In genomic region chr6:5120011-5120410, GRCh38 we compare ENCODE assay signal across 26 cellular contexts.
"Had no signal": no experiment of that assay in that cellular context is flagged by ENCODE, and none has a peak within 500 bp of the region (broad histone marks: within the 10 kb centered on the region; RNA-seq: fewer than 3 reads in every experiment).

No MANE protein-coding gene starts in this region.

- H3K4me1 ChIP-seq: suprapubic skin, testis, thyroid gland, tibial artery, tibial nerve, transverse colon, upper lobe of left lung, upper lobe of right lung, uterus, vagina had no signal

- H3K27me3 ChIP-seq: suprapubic skin, testis, thyroid gland, tibial artery, tibial nerve, transverse colon, upper lobe of left lung, upper lobe of right lung, uterus, vagina had no signal

- H3K36me3 ChIP-seq: suprapubic skin, thoracic aorta, thyroid gland, tibial artery, tibial nerve, transverse colon, upper lobe of left lung, upper lobe of right lung, uterus, vagina had no signal

- ATAC-seq: stimulated activated effector memory CD8-positive, alpha-beta T cell treated with anti-CD3 and anti-CD28 coated beads, Interleukin-12 subunit alpha, Interleukin-12 subunit beta, amount 100 ng/mL, for 72 hours; stimulated activated memory B cell treated with anti-CD40 and anti-IgM and Interleukin-4, amounts not matched to agents 10 μg/mL and 1 μg/mL and 100 μg/mL, for 72 hours; stimulated activated naive B cell treated with anti-CD40 and anti-IgM and Interleukin-4, amounts not matched to agents 10 μg/mL and 1 μg/mL and 100 μg/mL, for 72 hours; stimulated activated naive CD8-positive, alpha-beta T cell treated with anti-CD3 and anti-CD28 coated beads, Interleukin-15, amount 100 ng/mL, for 72 hours; stimulated activated naive CD8-positive, alpha-beta T cell treated with anti-CD3 and anti-CD28 coated beads, Interleukin-15, Interleukin-2, amounts not matched to agents 100 U/mL and 50 U/mL, for 24 hours; upper lobe of right lung had no signal

- H3K9me3 ChIP-seq: suprapubic skin, testis, thoracic aorta, thyroid gland, tibial artery, tibial nerve, transverse colon, upper lobe of left lung, upper lobe of right lung, uterus, vagina had no signal

- FAIRE-seq: urothelium cell line had no signal

- DNase-seq: stimulated activated CD4-positive, alpha-beta T cell treated with anti-CD3 and anti-CD28 coated beads, Interleukin-2, amount 100 ng/mL, for 48 hours; stimulated activated CD4-positive, alpha-beta T cell treated with anti-CD3 and anti-CD28 coated beads, Interleukin-4, amount 100 ng/mL, for 1 hour; stimulated activated CD4-positive, alpha-beta T cell treated with anti-CD3 and anti-CD28 coated beads, Interleukin-4, amount 100 ng/mL, for 24 hours; stimulated activated CD4-positive, alpha-beta T cell treated with anti-CD3 and anti-CD28 coated beads, Interleukin-4, amount 100 ng/mL, for 4 hours; stimulated activated CD8-positive, alpha-beta memory T cell treated with anti-CD3 and anti-CD28 coated beads, Interleukin-4, amount 100 ng/mL, for 48 hours; stimulated activated naive B cell treated with anti-CD40 and anti-IgM and Interleukin-4, amounts not matched to agents 10 μg/mL and 1 μg/mL and 100 μg/mL, for 72 hours; stimulated activated naive CD4-positive, alpha-beta T cell; stimulated activated naive CD4-positive, alpha-beta T cell treated with Interleukin-2 at 50 U/mL for 16 hours; stimulated activated naive CD8-positive, alpha-beta T cell treated with anti-CD3 and anti-CD28 coated beads, Interleukin-15, amount 100 ng/mL, for 72 hours; stimulated activated naive CD8-positive, alpha-beta T cell treated with anti-CD3 and anti-CD28 coated beads, Interleukin-15, Interleukin-2, amounts not matched to agents 100 U/mL and 50 U/mL, for 24 hours; substantia nigra; thyroid gland; tibial artery; transverse colon; trophoblast cell; upper lobe of left lung; upper lobe of right lung; uterus had no signal

- H3K4me3 ChIP-seq: suprapubic skin, testis, thoracic aorta, thyroid gland, tibial artery, tibial nerve, transverse colon, upper lobe of left lung, upper lobe of right lung, uterus, vagina had no signal

- H3K27ac ChIP-seq: suprapubic skin, testis, thoracic aorta, thyroid gland, tibial artery, tibial nerve, transverse colon, upper lobe of left lung, upper lobe of right lung, uterus, vagina had no signal
